In the genomic region with DNA sequence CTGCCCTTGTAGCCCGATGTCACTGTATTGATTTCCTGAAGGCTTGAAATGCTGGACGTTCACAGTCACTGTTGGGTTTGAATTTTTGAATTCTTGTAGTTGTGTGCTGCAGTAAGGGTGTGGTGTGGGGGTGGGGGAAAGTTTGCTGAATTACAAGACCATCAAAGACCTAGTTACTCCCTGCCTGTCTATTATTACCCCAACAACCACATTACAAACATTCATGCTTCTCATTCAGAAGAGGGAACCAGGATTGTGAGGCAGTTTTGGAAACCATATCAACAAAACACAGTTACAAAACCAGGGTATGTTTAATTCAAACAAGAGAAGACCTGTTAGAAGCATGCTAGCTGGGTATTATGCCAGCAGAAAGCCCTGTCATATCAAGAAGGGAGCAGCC, we compare ENCODE assay signal across 25 cellular contexts.
"Had no signal": no experiment of that assay in that cellular context is flagged by ENCODE, and none has a peak within 500 bp of the region (broad histone marks: within the 10 kb centered on the region; RNA-seq: fewer than 3 reads in every experiment).

No MANE protein-coding gene starts in this region.

- H3K27ac ChIP-seq: adrenal gland, Peyer's patch, VCaP had no signal

- H3K27ac Mint-ChIP-seq: activated CD4-positive, alpha-beta memory T cell treated with anti-CD3 and anti-CD28 coated beads, Interleukin-2, amount 10 ng/mL, durations not matched to agents 7 days and 5 days; activated CD4-positive, alpha-beta T cell treated with anti-CD3 and anti-CD28 coated beads for 36 hours; activated naive CD8-positive, alpha-beta T cell treated with anti-CD3 and anti-CD28 coated beads, Interleukin-2, amount 10 ng/mL, durations not matched to agents 7 days and 5 days; T-cell had no signal

- H3K27me3 ChIP-seq: adrenal gland, Peyer's patch had no signal

- H3K4me3 Mint-ChIP-seq: activated CD4-positive, alpha-beta memory T cell treated with anti-CD3 and anti-CD28 coated beads, Interleukin-2, amount 10 ng/mL, durations not matched to agents 7 days and 5 days; activated CD4-positive, alpha-beta T cell treated with anti-CD3 and anti-CD28 coated beads for 36 hours; activated naive CD8-positive, alpha-beta T cell treated with anti-CD3 and anti-CD28 coated beads, Interleukin-2, amount 10 ng/mL, durations not matched to agents 7 days and 5 days; T-cell had no signal

- DNase-seq: activated CD4-positive, alpha-beta memory T cell treated with anti-CD3 and anti-CD28 coated beads, Interleukin-2, amount 10 ng/mL, durations not matched to agents 7 days and 5 days; activated CD4-positive, alpha-beta T cell treated with anti-CD3 and anti-CD28 coated beads for 36 hours; activated CD4-positive, alpha-beta T cell treated with anti-CD3 and anti-CD28 coated beads, Interleukin-2, amount 50 U/mL, for 1 hour; activated naive CD4-positive, alpha-beta T cell treated with anti-CD3 and anti-CD28 coated beads, Interleukin-2, amount 50 U/mL, for 16 hours; activated naive CD8-positive, alpha-beta T cell treated with anti-CD3 and anti-CD28 coated beads, Interleukin-2, amount 10 ng/mL, durations not matched to agents 7 days and 5 days; activated T-cell treated with anti-CD3 and anti-CD28 coated beads for 4 hours; activated T-cell treated with anti-CD3 and anti-CD28 coated beads, Interleukin-2, amount 50 U/mL, for 48 hours; adrenal gland; anterior cingulate cortex; central memory CD4-positive, alpha-beta T cell; Kasumi-1; KBM-7; NCI-H1105; NCI-H1436; NCI-H1694 treated with DMSO at 0.1 percent for 48 hours; NCI-H2081; NCI-H510A treated with DMSO at 0.1 percent for 48 hours; NCI-H69; NK-92 treated with Interleukin-12 subunit alpha and Interleukin-12 subunit beta, amount 100 ng/mL, for 24 hours; Peyer's patch; SHP77; T-cell; T-helper 2 cell; T1000 had no signal

- H3K4me3 ChIP-seq: adrenal gland, Peyer's patch had no signal

- H3K36me3 Mint-ChIP-seq: activated naive CD8-positive, alpha-beta T cell treated with anti-CD3 and anti-CD28 coated beads, Interleukin-2, amount 10 ng/mL, durations not matched to agents 7 days and 5 days; T-cell had no signal

- H3K4me1 ChIP-seq: adrenal gland had no signal

- ATAC-seq: activated CD4-positive, alpha-beta T cell treated with anti-CD3 and anti-CD28 coated beads for 36 hours; T-cell had no signal

- H3K27me3 Mint-ChIP-seq: activated CD4-positive, alpha-beta memory T cell treated with anti-CD3 and anti-CD28 coated beads, Interleukin-2, amount 10 ng/mL, durations not matched to agents 7 days and 5 days; activated CD4-positive, alpha-beta T cell treated with anti-CD3 and anti-CD28 coated beads for 36 hours; activated naive CD8-positive, alpha-beta T cell treated with anti-CD3 and anti-CD28 coated beads, Interleukin-2, amount 10 ng/mL, durations not matched to agents 7 days and 5 days; T-cell had no signal

- H3K36me3 ChIP-seq: adrenal gland, Peyer's patch had no signal

- H3K9me3 ChIP-seq: adrenal gland, Peyer's patch had no signal

- H3K9me3 Mint-ChIP-seq: T-cell had no signal
